In the genomic region with DNA sequence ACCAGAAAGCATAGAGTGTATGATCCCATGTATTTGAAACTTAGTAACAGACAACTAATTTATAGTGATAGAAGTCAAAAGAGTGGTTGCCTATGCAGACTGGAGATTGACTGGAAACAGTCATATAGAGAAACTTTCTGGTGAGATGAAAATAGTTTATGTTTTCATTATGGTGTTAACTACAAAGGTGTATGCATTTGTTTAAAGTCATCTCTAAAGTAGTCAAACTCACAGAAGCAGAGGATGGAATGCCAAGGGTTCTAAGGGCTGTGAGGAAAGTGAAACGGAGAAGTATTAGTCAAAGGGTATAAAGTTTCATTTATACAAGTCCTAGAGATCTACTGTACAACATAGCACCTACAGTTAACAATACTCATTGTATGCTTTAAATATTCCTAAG, we compare ENCODE assay signal across 13 cellular contexts. TPM values are rescaled to one million over a fixed set of nuclear protein-coding genes. Genes with fewer than 3 reads are reported as not detected.
DNase-seq lines count a peak whose midpoint lies in the region; ATAC-seq and TF ChIP-seq lines count a peak whose summit lies in the region.
"Had no signal": no experiment of that assay in that cellular context is flagged by ENCODE, and none has a peak within 500 bp of the region (broad histone marks: within the 10 kb centered on the region; RNA-seq: fewer than 3 reads in every experiment).

No MANE protein-coding gene starts in this region.

- in situ Hi-C loops in GM13977 (cut with MboI; ENCODE audit: low pct_unique_long_range_greater_than_20kb, low sequenced_read_pairs, unreplicated experiment) = no loop called here

- TF ChIP-seq CTCF in GM13977 (IDR thresholded peaks at IDR 0.05; ENCODE audit: extremely low read depth, insufficient read depth, missing control alignments) (no peak), mucosa of descending colon (IDR thresholded peaks at IDR 0.05) (no peak)

- intact Hi-C loops in mucosa of descending colon (cut with DNase I, micrococcal nuclease) (no loop called here), cardiac septum (cut with DNase I) (no loop called here)

- H3K9me3 ChIP-seq in mucosa of descending colon = no peaks in the 10 kb centered on the region
- H3K9me3 ChIP-seq: gastrocnemius medialis had no signal

- DNase-seq in GM13977 (ENCODE audit: low spot score) (peak; percentile 36), NCI-H226 (no peak), SKM-1 treated with dmso at 0.1 percent for 144 hours (lab: John Stamatoyannopoulos, UW; ENCODE audit: unreplicated experiment) (no peak), mucosa of descending colon (no peak), cardiac septum (ENCODE audit: low spot score) (no peak)
- DNase-seq: activated gamma-delta T cell treated with Interleukin-2 at 50 U/mL for 16 hours, gastrocnemius medialis, left ventricle myocardium superior, occipital lobe, RPMI8226 had no signal

- H3K36me3 ChIP-seq in mucosa of descending colon (ENCODE audit: low read depth) = no peaks in the 10 kb centered on the region
- H3K36me3 ChIP-seq: gastrocnemius medialis had no signal

- peak; percentile 87 for ATAC-seq in GM19025 (IDR thresholded peaks at IDR 0.05; ENCODE audit: low read depth, unreplicated experiment)
- ATAC-seq in HG02588 (IDR thresholded peaks at IDR 0.05; ENCODE audit: unreplicated experiment) = peak; percentile 93
- ATAC-seq in HG03354 (IDR thresholded peaks at IDR 0.05; ENCODE audit: poor library complexity, severe bottlenecking, unreplicated experiment) = peak; percentile 78
- no peak for ATAC-seq in mucosa of descending colon
- ATAC-seq: gastrocnemius medialis, left ventricle myocardium superior had no signal

- H3K4me1 ChIP-seq in mucosa of descending colon (ENCODE audit: low read depth) = no peaks in the 10 kb centered on the region
- H3K4me1 ChIP-seq: gastrocnemius medialis had no signal

- no peak overlapping the region for H3K4me3 ChIP-seq in mucosa of descending colon
- H3K4me3 ChIP-seq: gastrocnemius medialis had no signal

RNA-seq across cellular contexts. Expression of gene ENOX2, which starts 45.8 kb away (rescaled TPM):
- total RNA-seq in mucosa of descending colon (10 to 100 TPM in 2 of 3 donors, 1 to 10 TPM in 1; 8.2 to 19.9 (median 11.5) TPM), cardiac septum (23.2 TPM)
